16 cellular contexts compared by ENCODE assay signal in the genomic region with DNA sequence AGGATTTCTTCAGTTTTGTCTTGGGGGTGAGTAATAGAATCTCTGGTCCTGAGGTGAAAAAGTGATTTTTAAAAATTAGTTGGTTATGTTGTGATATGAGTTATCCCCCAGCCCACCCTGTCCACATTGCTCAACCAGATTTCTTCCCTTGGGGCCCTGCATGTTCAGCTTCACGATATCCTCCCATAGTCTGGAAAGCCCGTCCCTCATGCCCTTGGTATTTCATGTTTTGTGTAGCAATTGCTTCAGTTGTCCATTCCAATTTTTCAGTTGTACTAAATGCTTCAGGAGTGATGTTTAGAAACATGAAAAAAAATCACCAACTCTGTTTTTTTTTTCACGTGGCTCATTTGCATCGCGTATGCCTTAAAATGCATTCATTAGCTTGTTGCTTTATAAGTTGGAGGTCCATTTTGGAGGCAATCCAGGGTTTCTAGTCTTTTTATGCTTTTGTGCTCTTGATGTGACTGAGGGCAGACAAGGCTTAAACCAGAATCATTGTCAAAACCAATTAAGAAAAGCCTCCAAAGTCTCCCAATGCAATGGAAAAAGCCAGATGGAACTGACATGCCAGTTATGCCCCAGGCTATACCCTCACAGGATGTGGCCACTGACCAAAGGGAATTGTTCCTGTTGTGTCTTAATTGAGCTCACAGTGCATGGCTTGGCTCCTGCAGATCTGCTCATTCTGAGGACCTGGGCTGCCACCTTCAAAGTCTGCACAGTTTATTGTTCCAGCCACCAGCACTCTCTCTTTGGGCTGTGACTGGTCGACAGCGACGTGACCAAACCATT. TPM values are rescaled to one million over a fixed set of nuclear protein-coding genes. Genes with fewer than 3 reads are reported as not detected.
DNase-seq lines count a peak whose midpoint lies in the region; ATAC-seq, FAIRE-seq and TF ChIP-seq lines count a peak whose summit lies in the region.
"Had no signal": no experiment of that assay in that cellular context is flagged by ENCODE, and none has a peak within 500 bp of the region (broad histone marks: within the 10 kb centered on the region; RNA-seq: fewer than 3 reads in every experiment).

No MANE protein-coding gene starts in this region.

- H3K36me3 ChIP-seq in GM23248 (ENCODE audit: low read depth): no peaks in the 10 kb centered on the region
- H3K36me3 ChIP-seq in H1 (ENCODE audit: control insufficient read depth in 2 of 4, insufficient read depth in 4 of 4, low read length in 3 of 4): no peaks in the 10 kb centered on the region
- no peaks in the 10 kb centered on the region for H3K36me3 ChIP-seq in mucosa of descending colon (ENCODE audit: low read depth)
- H3K36me3 ChIP-seq: ascending aorta had no signal

- H3K27me3 ChIP-seq in GM23248 (replicated peaks; ENCODE audit: insufficient read depth) (no peaks in the 10 kb centered on the region), H1 (replicated peaks in 1 of 4; ENCODE audit: control insufficient read depth in 3 of 4, extremely low read depth in 1 of 4, insufficient read depth in 3 of 4, low read length in 3 of 4) (no peaks in the 10 kb centered on the region)
- H3K27me3 ChIP-seq: ascending aorta had no signal

- H3K4me2 ChIP-seq in GM23248 (ENCODE audit: unreplicated experiment) (no peak overlapping the region), H1 (ENCODE audit: insufficient read depth in 1 of 2, low read depth in 2 of 2, low read length in 2 of 2) (no peak overlapping the region)

- no peak overlapping the region for H2BK12ac ChIP-seq in H1 (ENCODE audit: low read depth, low read length)

- no peak overlapping the region for H4K91ac ChIP-seq in H1 (replicated peaks; ENCODE audit: insufficient read length, low read length)

- POLR2A ChIA-PET in H1 (lab: Charles Lee; ENCODE audit: partially characterized antibody): interaction anchor here (0.6 to 1.5 kb wide), 3 partner anchors 16 to 100 kb away, joined by 3 to 4 read pairs (median 3); partner anchors contain the start of gene BICD1
- POLR2A ChIA-PET in activated CD8-positive, alpha-beta T cell treated with anti-CD3 and anti-CD28 coated beads for 36 hours (lab: Charles Lee): no interaction called here
- POLR2A ChIA-PET in activated CD4-positive, alpha-beta T cell treated with anti-CD3 and anti-CD28 coated beads, Interleukin-2, amount 10 ng/mL, durations not matched to agents 7 days and 5 days (lab: Charles Lee): no interaction called here

- H2BK20ac ChIP-seq in H1 (ENCODE audit: low read length): no peak overlapping the region

- H3K9ac ChIP-seq in GM23248: no peak overlapping the region
- no peak overlapping the region for H3K9ac ChIP-seq in H1 (replicated peaks in 1 of 4; ENCODE audit: extremely low read depth in 1 of 4, low read depth in 3 of 4, low read length in 3 of 4)

- no peak overlapping the region for H3K14ac ChIP-seq in H1 (ENCODE audit: insufficient read length)

- no peak overlapping the region for H4K5ac ChIP-seq in H1 (ENCODE audit: insufficient read length, low read depth, low read length)

- H3K4me3 ChIP-seq in GM23248 (no peak overlapping the region), H1 (ENCODE audit: extremely low read depth in 1 of 4, insufficient read depth in 2 of 4, low read depth in 3 of 4, low read length in 4 of 4) (no peak overlapping the region), mucosa of descending colon (no peak overlapping the region)
- H3K4me3 ChIP-seq: ascending aorta had no signal

- no peaks in the 10 kb centered on the region for H3K9me3 Mint-ChIP-seq in activated CD8-positive, alpha-beta T cell treated with anti-CD3 and anti-CD28 coated beads for 36 hours
- H3K9me3 Mint-ChIP-seq in activated CD4-positive, alpha-beta T cell treated with anti-CD3 and anti-CD28 coated beads, Interleukin-2, amount 10 ng/mL, durations not matched to agents 7 days and 5 days: peaks cover 2% of the 10 kb centered on the region
- H3K9me3 Mint-ChIP-seq: activated T-helper 2 cell treated with anti-CD3 and anti-CD28 coated beads, Interferon-gamma antibody, Interleukin-2, Interleukin-4, amounts not matched to agents 10 μg/mL and 5 μg/mL and 100 μg/mL, durations not matched to agents 14 hours and 24 hours and 36 hours had no signal

- TF ChIP-seq RAD21 in H1 (IDR thresholded peaks at IDR 0.05 in 1 of 2, conservative IDR thresholded peaks at IDR 0.05 in 1 of 2; ENCODE audit: low read depth in 2 of 2, low read length in 2 of 2): no peak

- H3K27ac Mint-ChIP-seq in activated CD8-positive, alpha-beta T cell treated with anti-CD3 and anti-CD28 coated beads for 36 hours: no peak overlapping the region
- H3K27ac Mint-ChIP-seq in activated CD4-positive, alpha-beta T cell treated with anti-CD3 and anti-CD28 coated beads, Interleukin-2, amount 10 ng/mL, durations not matched to agents 7 days and 5 days: no peak overlapping the region
- H3K27ac Mint-ChIP-seq: activated CD8-positive, alpha-beta T cell treated with anti-CD3 and anti-CD28 coated beads, Interleukin-2, amount 10 ng/mL, durations not matched to agents 7 days and 5 days; activated T-helper 2 cell treated with anti-CD3 and anti-CD28 coated beads, Interferon-gamma antibody, Interleukin-2, Interleukin-4, amounts not matched to agents 10 μg/mL and 5 μg/mL and 100 μg/mL, durations not matched to agents 14 hours and 24 hours and 36 hours had no signal

- no peak overlapping the region for H3K23ac ChIP-seq in H1 (ENCODE audit: insufficient read length)

- no peak overlapping the region for H2AFZ ChIP-seq in GM23248
- H2AFZ ChIP-seq in H1 (ENCODE audit: low read length): no peak overlapping the region; the same call in 1 of the 2 replicates

- H3K79me2 ChIP-seq in GM23248 (ENCODE audit: insufficient read depth) (no peaks in the 10 kb centered on the region), H1 (ENCODE audit: control insufficient read depth in 1 of 2, insufficient read depth in 2 of 2, low read length in 2 of 2) (no peaks in the 10 kb centered on the region)

- H3K4ac ChIP-seq in H1 (replicated peaks; ENCODE audit: insufficient read length, low read depth, low read length): no peak overlapping the region

- WGBS in GM23248 (ENCODE audit: low coverage in 1 of 2, low lambda C conversion rate in 2 of 2, missing lambda C conversion rate in 2 of 2), 2 experiments: 73 to 80% methylated on average over 8 of the region's 8 CpGs
- WGBS in H1 (ENCODE audit: extremely low coverage in 1 of 2, insufficient coverage in 1 of 2, insufficient read length in 1 of 2, insufficient replicate concordance in 2 of 2, low coverage in 1 of 2, low lambda C conversion rate in 2 of 2, missing lambda C conversion rate in 1 of 2), 2 experiments: 89% methylated on average over 8 of the region's 8 CpGs; no CpG with 5 or more reads in 1 of the 2 experiments

- no peak overlapping the region for H3K4me3 Mint-ChIP-seq in activated CD8-positive, alpha-beta T cell treated with anti-CD3 and anti-CD28 coated beads for 36 hours
- H3K4me3 Mint-ChIP-seq in activated CD4-positive, alpha-beta T cell treated with anti-CD3 and anti-CD28 coated beads, Interleukin-2, amount 10 ng/mL, durations not matched to agents 7 days and 5 days: no peak overlapping the region
- H3K4me3 Mint-ChIP-seq: activated CD8-positive, alpha-beta T cell treated with anti-CD3 and anti-CD28 coated beads, Interleukin-2, amount 10 ng/mL, durations not matched to agents 7 days and 5 days; neural crest cell had no signal

- no peak overlapping the region for H3K18ac ChIP-seq in H1 (ENCODE audit: extremely low read depth, low read length)

- in situ Hi-C loops in GM23248 (cut with MboI): no loop called here

- H2BK15ac ChIP-seq in H1 (ENCODE audit: low read length): 0 out of 2 replicates have a peak overlapping the region, but pooled peaks have one; percentile 8

- H3K27me3 Mint-ChIP-seq in activated CD8-positive, alpha-beta T cell treated with anti-CD3 and anti-CD28 coated beads for 36 hours: no peaks in the 10 kb centered on the region
- no peaks in the 10 kb centered on the region for H3K27me3 Mint-ChIP-seq in activated CD4-positive, alpha-beta T cell treated with anti-CD3 and anti-CD28 coated beads, Interleukin-2, amount 10 ng/mL, durations not matched to agents 7 days and 5 days

- no peak overlapping the region for H4K8ac ChIP-seq in H1 (ENCODE audit: extremely low read depth, insufficient read depth, low read length)

- no peak overlapping the region for H2AK5ac ChIP-seq in H1 (ENCODE audit: low read depth, low read length)

- H2BK5ac ChIP-seq in H1 (ENCODE audit: low read depth, low read length): no peak overlapping the region

- H3K23me2 ChIP-seq in H1 (ENCODE audit: low read depth, low read length): no peaks in the 10 kb centered on the region

- ATAC-seq in activated CD8-positive, alpha-beta T cell treated with anti-CD3 and anti-CD28 coated beads for 36 hours: no peak
- no peak for ATAC-seq in mucosa of descending colon
- ATAC-seq in HG03135 (IDR thresholded peaks at IDR 0.05; ENCODE audit: unreplicated experiment): no peak
- ATAC-seq: activated CD8-positive, alpha-beta T cell treated with anti-CD3 and anti-CD28 coated beads, Interleukin-2, amount 10 ng/mL, durations not matched to agents 7 days and 5 days had no signal

- TF ChIP-seq EP300 in H1 (IDR thresholded peaks at IDR 0.05; ENCODE audit: borderline replicate concordance in 1 of 2, low read depth in 2 of 2, low read length in 2 of 2): no peak

- no peak overlapping the region for H3K56ac ChIP-seq in H1 (replicated peaks; ENCODE audit: insufficient read length, low read depth, low read length)

- peaks cover 2% of the 10 kb centered on the region for H3F3A ChIP-seq in GM23248 (ENCODE audit: insufficient read depth)

- no peak for TF ChIP-seq POLR2A in H1 (IDR thresholded peaks at IDR 0.05; ENCODE audit: control extremely low read depth in 1 of 2, low read depth in 2 of 2, low read length in 2 of 2)

- DNase-seq in A172 (ENCODE audit: low spot score): peak; percentile 45
- DNase-seq in GM23248: peak; percentile 19
- DNase-seq in RPMI7951 (ENCODE audit: low read depth): peak; percentile 97
- DNase-seq in H1 (ENCODE audit: low read depth in 1 of 2, low spot score in 2 of 2): no peak
- no peak for DNase-seq in activated CD8-positive, alpha-beta T cell treated with anti-CD3 and anti-CD28 coated beads for 36 hours
- no peak for DNase-seq in mucosa of descending colon
- no peak for DNase-seq in activated CD4-positive, alpha-beta T cell treated with anti-CD3 and anti-CD28 coated beads, Interleukin-2, amount 10 ng/mL, durations not matched to agents 7 days and 5 days
- DNase-seq: activated CD8-positive, alpha-beta T cell treated with anti-CD3 and anti-CD28 coated beads, Interleukin-2, amount 10 ng/mL, durations not matched to agents 7 days and 5 days; NCI-H2107; SIG-M5; stimulated activated CD4-positive, alpha-beta T cell treated with anti-CD3 and anti-CD28 coated beads, Interleukin-4, amount 100 ng/mL, for 24 hours had no signal

- no peak for TF ChIP-seq CTCF in H1 (IDR thresholded peaks at IDR 0.05; ENCODE audit: control extremely low read depth in 1 of 3, insufficient read depth in 1 of 3, low read depth in 1 of 3, low read length in 3 of 3)
- no peak for TF ChIP-seq CTCF in activated CD8-positive, alpha-beta T cell treated with anti-CD3 and anti-CD28 coated beads for 36 hours (IDR thresholded peaks at IDR 0.05)
- no peak for TF ChIP-seq CTCF in mucosa of descending colon (IDR thresholded peaks at IDR 0.05)

- H3K4me1 Mint-ChIP-seq in activated CD8-positive, alpha-beta T cell treated with anti-CD3 and anti-CD28 coated beads for 36 hours (ENCODE audit: low read depth): no peaks in the 10 kb centered on the region
- no peaks in the 10 kb centered on the region for H3K4me1 Mint-ChIP-seq in activated CD4-positive, alpha-beta T cell treated with anti-CD3 and anti-CD28 coated beads, Interleukin-2, amount 10 ng/mL, durations not matched to agents 7 days and 5 days

- H3K9me3 ChIP-seq in GM23248 (ENCODE audit: low read depth) (no peaks in the 10 kb centered on the region), H1 (ENCODE audit: insufficient read depth in 2 of 2, low read depth in 1 of 2, low read length in 1 of 2) (no peaks in the 10 kb centered on the region), mucosa of descending colon (no peaks in the 10 kb centered on the region)
- H3K9me3 ChIP-seq: ascending aorta had no signal

- FAIRE-seq in H1 (lab: Jason Lieb, UNC): no peak
- FAIRE-seq: HTR-8/SVneo had no signal

- H3K27ac ChIP-seq in GM23248: no peak overlapping the region
- no peak overlapping the region for H3K27ac ChIP-seq in H1 (ENCODE audit: low read depth, low read length)
- H3K27ac ChIP-seq: ascending aorta had no signal

- H3K79me1 ChIP-seq in H1 (ENCODE audit: low read depth, low read length): no peaks in the 10 kb centered on the region

- H3K36me3 Mint-ChIP-seq in activated CD8-positive, alpha-beta T cell treated with anti-CD3 and anti-CD28 coated beads for 36 hours (ENCODE audit: low read depth): no peaks in the 10 kb centered on the region
- no peaks in the 10 kb centered on the region for H3K36me3 Mint-ChIP-seq in activated CD4-positive, alpha-beta T cell treated with anti-CD3 and anti-CD28 coated beads, Interleukin-2, amount 10 ng/mL, durations not matched to agents 7 days and 5 days (ENCODE audit: low read depth)

- H4K20me1 ChIP-seq in GM23248 (ENCODE audit: insufficient read depth): no peaks in the 10 kb centered on the region
- H4K20me1 ChIP-seq in H1 (replicated peaks in 1 of 2; ENCODE audit: control insufficient read depth in 1 of 2, insufficient read depth in 2 of 2, low read length in 2 of 2): no peaks in the 10 kb centered on the region

- no peak overlapping the region for H2BK120ac ChIP-seq in H1 (replicated peaks; ENCODE audit: low read depth, low read length)

- intact Hi-C loops in activated CD8-positive, alpha-beta T cell treated with anti-CD3 and anti-CD28 coated beads for 36 hours (cut with micrococcal nuclease): no loop called here
- intact Hi-C loops in mucosa of descending colon (cut with DNase I, micrococcal nuclease): no loop called here

- CTCF ChIA-PET in H1 (lab: Charles Lee; ENCODE audit: partially characterized antibody): interaction anchor here (0.6 to 1.6 kb wide), 6 partner anchors 11 to 76 kb away, joined by 3 to 6 read pairs (median 4); no protein-coding TSS in a partner anchor
- CTCF ChIA-PET in activated CD8-positive, alpha-beta T cell treated with anti-CD3 and anti-CD28 coated beads for 36 hours (lab: Charles Lee): no interaction called here
- CTCF ChIA-PET in activated CD4-positive, alpha-beta T cell treated with anti-CD3 and anti-CD28 coated beads, Interleukin-2, amount 10 ng/mL, durations not matched to agents 7 days and 5 days (lab: Charles Lee): no interaction called here

- H3K4me1 ChIP-seq in GM23248 (ENCODE audit: insufficient read depth) (peaks cover 2% of the 10 kb centered on the region; the same call in 1 of the 2 replicates), H1 (replicated peaks in 1 of 4; ENCODE audit: control insufficient read depth in 3 of 4, insufficient read depth in 4 of 4, low read length in 3 of 4) (peaks cover 0 to 4% (median 1%) of the 10 kb centered on the region in 4 experiments; a peak in 3 of 7 replicates), mucosa of descending colon (ENCODE audit: low read depth) (no peaks in the 10 kb centered on the region)
- H3K4me1 ChIP-seq: ascending aorta had no signal

- no peaks in the 10 kb centered on the region for H3K9me2 ChIP-seq in GM23248 (ENCODE audit: insufficient read depth)

RNA-seq across cellular contexts. Expression of gene BICD1, which starts 17.3 kb away (rescaled TPM):
- 6.6 and 10.0 TPM in 2 replicates for total RNA-seq in A172 (2014; rRNA removed; shearing (Covaris generic))
- 9.7 and 18.7 TPM in 2 replicates for total RNA-seq in GM23248 (2014; rRNA removed; shearing (Covaris generic))
- 19.9 and 20.6 TPM in 2 replicates for polyA plus RNA-seq in GM23248 (2016; fragmentation: Nextera tagmentation; extraction: Ambion mirVana)
- 10.5 and 15.1 TPM in 2 replicates for total RNA-seq in RPMI7951 (2014; rRNA removed; shearing (Covaris generic))
- 54.3 and 58.4 TPM in 2 replicates for total RNA-seq in H1 (2021; fragmentation: NEBNext Ultra II Directional; extraction: Animal tissue kit (Norgen Biotek cat#: 25700))
- polyA plus RNA-seq in H1 (2011; rRNA removed): 34.1 and 40.8 TPM in 2 replicates
- 32.1 TPM for polyA plus RNA-seq in H1 (2011; cell fraction: cytosol; rRNA removed)
- polyA plus RNA-seq in H1 (2011; cell fraction: nucleus; rRNA removed): 89.8 TPM
- polyA plus RNA-seq in H1 (2012, experiment 1 of 2): 34.8 to 37.2 TPM (median 35.4 TPM) in 4 replicates
- 6.6 TPM for polyA plus RNA-seq in H1 (2012, experiment 2 of 2)
- 30.6 TPM for polyA plus RNA-seq in H1 (2013, experiment 1 of 2)
- polyA plus RNA-seq in H1 (2013, experiment 2 of 2): 27.4 TPM
- polyA minus RNA-seq in H1 (2011; rRNA and poly(A)+ RNA removed): 83.3 and 93.4 TPM in 2 replicates
- 48.6 TPM for polyA minus RNA-seq in H1 (2011; cell fraction: cytosol; rRNA and poly(A)+ RNA removed)
- 189 TPM for polyA minus RNA-seq in H1 (2011; cell fraction: nucleus; rRNA and poly(A)+ RNA removed)
- 10 to 100 TPM; 12.5 to 13.2 TPM for total RNA-seq in activated CD8-positive, alpha-beta T cell treated with anti-CD3 and anti-CD28 coated beads for 36 hours
- 10 to 100 TPM in 1 of 3 donors, 1 to 10 TPM in 2; 4.1 to 13.7 (median 5.3) TPM for total RNA-seq in mucosa of descending colon
- 10 to 100 TPM; 20.2 to 22.4 TPM for total RNA-seq in activated CD4-positive, alpha-beta T cell treated with anti-CD3 and anti-CD28 coated beads, Interleukin-2, amount 10 ng/mL, durations not matched to agents 7 days and 5 days

Comparison
In these comparisons a context has a peak if more than half of its experiments do, and no peak if none do; other contexts are left out.
1. DNase-seq: peak in A172 (single experiment), GM23248 (single experiment) and RPMI7951 (single experiment); none in H1 (0 of 2), activated CD8-positive, alpha-beta T cell treated with anti-CD3 and anti-CD28 coated beads for 36 hours (single experiment), mucosa of descending colon (0 of 3) and activated CD4-positive, alpha-beta T cell treated with anti-CD3 and anti-CD28 coated beads, Interleukin-2, amount 10 ng/mL, durations not matched to agents 7 days and 5 days (single experiment).